18 cellular contexts compared by ENCODE assay signal in genomic region chr2:106174056-106174455, GRCh38.
"Had no signal": no experiment of that assay in that cellular context is flagged by ENCODE, and none has a peak within 500 bp of the region (broad histone marks: within the 10 kb centered on the region; RNA-seq: fewer than 3 reads in every experiment).

No MANE protein-coding gene starts in this region.

- H3K36me3 Mint-ChIP-seq: natural killer cell treated with Interleukin-12 subunit alpha and Interleukin-12 subunit beta and Interleukin-15 and Interleukin-18, amount 100 ng/mL, for 72 hours had no signal

- H3K27ac Mint-ChIP-seq: activated CD4-positive, alpha-beta T cell treated with anti-CD3 and anti-CD28 coated beads for 36 hours; activated T-helper 1 cell treated with anti-CD3 and anti-CD28 coated beads, Interleukin-12 subunit alpha, Interleukin-12 subunit beta, Interleukin-2, Interleukin-4 antibody, amounts not matched to agents 30 ng/mL and 10 ng/mL and 1 ng/mL, durations not matched to agents 14 hours and 24 hours and 36 hours; endodermal cell; T-helper 1 cell treated with Interleukin-12 subunit alpha and Interleukin-12 subunit beta and Interleukin-4 antibody, amounts not matched to agents 30 μg/mL and 1 μg/mL, for 36 hours had no signal

- FAIRE-seq: astrocyte, bronchial epithelial cell, frontal cortex had no signal

- H3K27ac ChIP-seq: heart left ventricle had no signal

- H3K9me3 Mint-ChIP-seq: activated T-helper 1 cell treated with anti-CD3 and anti-CD28 coated beads, Interleukin-12 subunit alpha, Interleukin-12 subunit beta, Interleukin-2, Interleukin-4 antibody, amounts not matched to agents 30 ng/mL and 10 ng/mL and 1 ng/mL, durations not matched to agents 14 hours and 24 hours and 36 hours; endodermal cell; natural killer cell treated with Interleukin-12 subunit alpha and Interleukin-12 subunit beta and Interleukin-15 and Interleukin-18, amount 100 ng/mL, for 72 hours; T-helper 1 cell treated with Interleukin-12 subunit alpha and Interleukin-12 subunit beta and Interleukin-4 antibody, amounts not matched to agents 30 μg/mL and 1 μg/mL, for 36 hours had no signal

- H3K27me3 Mint-ChIP-seq: activated CD4-positive, alpha-beta T cell treated with anti-CD3 and anti-CD28 coated beads for 36 hours; natural killer cell treated with Interleukin-12 subunit alpha and Interleukin-12 subunit beta and Interleukin-15 and Interleukin-18, amount 100 ng/mL, for 72 hours had no signal

- DNase-seq: activated CD4-positive, alpha-beta T cell treated with anti-CD3 and anti-CD28 coated beads for 36 hours; activated naive CD4-positive, alpha-beta T cell; dermis blood vessel endothelial cell; endodermal cell; heart left ventricle; left colon; mammary epithelial cell; nucleus accumbens; posterior cingulate gyrus; stimulated activated CD4-positive, alpha-beta T cell treated with anti-CD3 and anti-CD28 coated beads, Interleukin-4, amount 100 ng/mL, for 24 hours; stimulated activated naive CD8-positive, alpha-beta T cell treated with anti-CD3 and anti-CD28 coated beads, Interleukin-15, Interleukin-2, amounts not matched to agents 100 U/mL and 50 U/mL, for 24 hours; upper lobe of left lung had no signal

- H3K27me3 ChIP-seq: heart left ventricle, upper lobe of left lung had no signal

- ATAC-seq: activated CD4-positive, alpha-beta T cell treated with anti-CD3 and anti-CD28 coated beads for 36 hours; heart left ventricle; left colon; natural killer cell treated with Interleukin-12 subunit alpha and Interleukin-12 subunit beta and Interleukin-15 and Interleukin-18, amount 100 ng/mL, for 72 hours; stimulated activated naive CD8-positive, alpha-beta T cell treated with anti-CD3 and anti-CD28 coated beads, Interleukin-15, Interleukin-2, amounts not matched to agents 100 U/mL and 50 U/mL, for 24 hours had no signal

- H3K9me3 ChIP-seq: heart left ventricle, upper lobe of left lung had no signal

- H3K36me3 ChIP-seq: heart left ventricle, upper lobe of left lung had no signal

- H3K4me3 ChIP-seq: heart left ventricle, upper lobe of left lung had no signal

- H3K4me3 Mint-ChIP-seq: activated CD4-positive, alpha-beta T cell treated with anti-CD3 and anti-CD28 coated beads for 36 hours; activated T-helper 1 cell treated with anti-CD3 and anti-CD28 coated beads, Interleukin-12 subunit alpha, Interleukin-12 subunit beta, Interleukin-2, Interleukin-4 antibody, amounts not matched to agents 30 ng/mL and 10 ng/mL and 1 ng/mL, durations not matched to agents 14 hours and 24 hours and 36 hours; endodermal cell; natural killer cell treated with Interleukin-12 subunit alpha and Interleukin-12 subunit beta and Interleukin-15 and Interleukin-18, amount 100 ng/mL, for 72 hours; T-helper 1 cell treated with Interleukin-12 subunit alpha and Interleukin-12 subunit beta and Interleukin-4 antibody, amounts not matched to agents 30 μg/mL and 1 μg/mL, for 36 hours had no signal
